In genomic region chrX:103413981-103414380, GRCh38 we compare ENCODE assay signal across 18 cellular contexts. TPM values are rescaled to one million over a fixed set of nuclear protein-coding genes. Genes with fewer than 3 reads are reported as not detected.
DNase-seq lines count a peak whose midpoint lies in the region; ATAC-seq and TF ChIP-seq lines count a peak whose summit lies in the region.
"Had no signal": no experiment of that assay in that cellular context is flagged by ENCODE, and none has a peak within 500 bp of the region (broad histone marks: within the 10 kb centered on the region; RNA-seq: fewer than 3 reads in every experiment).

No MANE protein-coding gene starts in this region.

- no peaks in the 10 kb centered on the region for H3K4me1 Mint-ChIP-seq in natural killer cell

- H3K27ac Mint-ChIP-seq in natural killer cell: no peak overlapping the region

- TF ChIP-seq CTCF in natural killer cell (IDR thresholded peaks at IDR 0.05): no peak

- H3K4me3 Mint-ChIP-seq in natural killer cell: no peak overlapping the region

- H3K27me3 Mint-ChIP-seq in natural killer cell (ENCODE audit: low read depth in 2 of 2): peaks cover 5 to 16% of the 10 kb centered on the region in 2 donors

- intact Hi-C loops in natural killer cell (cut with micrococcal nuclease): no loop called here

- no peak for ATAC-seq in GM19324 (IDR thresholded peaks at IDR 0.05; ENCODE audit: low FRiP score, unreplicated experiment)
- ATAC-seq in natural killer cell: no peak
- ATAC-seq: Right ventricle myocardium inferior, SK-N-SH treated with all-trans-retinoic acid at 6 μM for 48 hours had no signal

- no peaks in the 10 kb centered on the region for H3K36me3 Mint-ChIP-seq in natural killer cell

- peak; percentile 0 for DNase-seq in NCI-H1105 (lab: John Stamatoyannopoulos, UW)
- no peak for DNase-seq in NCI-H1105 treated with DMSO at 0.1 percent for 48 hours (lab: John Stamatoyannopoulos, UW)
- DNase-seq in NCI-H2227 (lab: John Stamatoyannopoulos, UW; ENCODE audit: unreplicated experiment): peak; percentile 32
- peak; percentile 5 for DNase-seq in globus pallidus (ENCODE audit: low spot score)
- DNase-seq in superior temporal gyrus (ENCODE audit: extremely low spot score): peak; percentile 9
- no peak for DNase-seq in AG20443 (ENCODE audit: low spot score)
- no peak for DNase-seq in natural killer cell
- DNase-seq: Calu3, NCI-H1048, NCI-H1436, NCI-H2029, NCI-H2171, NCI-H524, NCI-H774, PC-9 had no signal

- H3K9me3 Mint-ChIP-seq in natural killer cell: no peaks in the 10 kb centered on the region

RNA-seq across cellular contexts. Expression of gene BEX3, which starts 37.6 kb away (rescaled TPM):
- 1 to 10 TPM; 1.0 to 2.8 (median 1.7) TPM for total RNA-seq in natural killer cell

RNA-seq across cellular contexts. Expression of gene TCEAL9, which starts 57.7 kb away (rescaled TPM):
- under 1 TPM in 1 of 3 donors, not detected in 2; 0.40 TPM for total RNA-seq in natural killer cell

Comparison
In these comparisons a context has a peak if more than half of its experiments do, and no peak if none do; other contexts are left out.
1. DNase-seq: peak in NCI-H1105 (single experiment), NCI-H2227 (single experiment), globus pallidus (single experiment) and superior temporal gyrus (single experiment); none in NCI-H1105 treated with DMSO at 0.1 percent for 48 hours (single experiment), AG20443 (single experiment) and natural killer cell (single experiment).